ENCODE assay signal across 8 cellular contexts in genomic region chr3:50567011-50567385, GRCh38. TPM values are rescaled to one million over a fixed set of nuclear protein-coding genes. Genes with fewer than 3 reads are reported as not detected.
DNase-seq lines count a peak whose midpoint lies in the region; TF ChIP-seq lines count a peak whose summit lies in the region.

No MANE protein-coding gene starts in this region.

- H3K4me2 ChIP-seq in skeletal muscle satellite cell (ENCODE audit: low read length) = peak overlapping the region; percentile 93

- H3K36me3 ChIP-seq in right atrium auricular region (no peaks in the 10 kb centered on the region), skeletal muscle satellite cell (ENCODE audit: insufficient read depth, low read length) (no peaks in the 10 kb centered on the region)

- H3K4me3 ChIP-seq in GM08714 (ENCODE audit: low read length) (peak overlapping the region; percentile 26; the same call in 1 of the 2 replicates), right atrium auricular region (peak overlapping the region; percentile 51 to 77), skeletal muscle satellite cell (ENCODE audit: low read length) (peak overlapping the region; percentile 77)

- peak overlapping the region; percentile 94; the same call in 1 of the 2 replicates for H3K27ac ChIP-seq in VCaP
- H3K27ac ChIP-seq in right atrium auricular region = peak overlapping the region; percentile 91 to 95

- H3K9me3 ChIP-seq in right atrium auricular region = no peaks in the 10 kb centered on the region
- H3K9me3 ChIP-seq in skeletal muscle satellite cell (replicated peaks; ENCODE audit: low read length) = no peaks in the 10 kb centered on the region

- peak overlapping the region; percentile 74 for H3K9ac ChIP-seq in skeletal muscle satellite cell (ENCODE audit: low read depth, low read length)

- no peaks in the 10 kb centered on the region for H3K27me3 ChIP-seq in right atrium auricular region
- no peaks in the 10 kb centered on the region for H3K27me3 ChIP-seq in skeletal muscle satellite cell (ENCODE audit: control insufficient read depth, insufficient read depth, low read length)

- no peak for TF ChIP-seq CTCF in VCaP (conservative IDR thresholded peaks at IDR 0.05)
- TF ChIP-seq CTCF in right atrium auricular region (IDR thresholded peaks at IDR 0.05) = no peak

- H3K4me1 ChIP-seq in right atrium auricular region = peaks cover 0 to 27% of the 10 kb centered on the region in 2 donors
- peaks cover 34% of the 10 kb centered on the region for H3K4me1 ChIP-seq in skeletal muscle satellite cell (ENCODE audit: control insufficient read depth, insufficient read depth, low read length)

- DNase-seq in right atrium auricular region (ENCODE audit: low spot score) (no peak), NCI-H345 (lab: John Stamatoyannopoulos, UW) (no peak), HK-2 (ENCODE audit: unreplicated experiment) (no peak), SIG-M5 (lab: John Stamatoyannopoulos, UW) (no peak), SKM-1 treated with dmso at 0.1 percent for 144 hours (lab: John Stamatoyannopoulos, UW; ENCODE audit: unreplicated experiment) (no peak)

RNA-seq across cellular contexts. Expression of gene C3orf18, which starts 0.5 kb away (rescaled TPM):
- 10 to 100 TPM; 25.6 to 34.8 TPM for total RNA-seq in right atrium auricular region
- 6.8 and 7.6 TPM in 2 replicates for total RNA-seq in skeletal muscle satellite cell (2012; rRNA removed)

RNA-seq across cellular contexts. Expression of gene HEMK1, which starts 2.3 kb away (rescaled TPM):
- total RNA-seq in right atrium auricular region = 1 to 10 TPM; 7.2 to 9.6 TPM
- total RNA-seq in skeletal muscle satellite cell (2012; rRNA removed) = 9.6 and 9.9 TPM in 2 replicates

RNA-seq across cellular contexts. Expression of gene CISH, which starts 44.6 kb away (rescaled TPM):
- 1 to 10 TPM; 4.7 to 9.9 TPM for total RNA-seq in right atrium auricular region
- total RNA-seq in skeletal muscle satellite cell (2012; rRNA removed) = 0.44 and 0.76 TPM in 2 replicates

RNA-seq across cellular contexts. Expression of gene MAPKAPK3, which starts 50.0 kb away (rescaled TPM):
- total RNA-seq in right atrium auricular region = 100 to 1,000 TPM; 148 to 187 TPM
- 107 and 123 TPM in 2 replicates for total RNA-seq in skeletal muscle satellite cell (2012; rRNA removed)

Comparison
In these comparisons a context has a peak if more than half of its experiments do, and no peak if none do; other contexts are left out.
1. H3K4me3 ChIP-seq: peak in every context shown above with its lines; median percentile 77 in skeletal muscle satellite cell; 64 in right atrium auricular region; 26 in GM08714.